1 cellular context compared by ENCODE assay signal in genomic region chr7:150404785-150405583, GRCh38.
A peak's percentile ranks its signal among the peaks of the same experiment; 100 is the strongest.
TF ChIP-seq lines count a peak whose summit lies in the region.

No MANE protein-coding gene starts in this region.

TF ChIP-seq in HEK293, 187 proteins besides CTCF, POLR2A, EP300 and RAD21 (continued from another document and continues in another):
- TF ChIP-seq, protein P1, sequence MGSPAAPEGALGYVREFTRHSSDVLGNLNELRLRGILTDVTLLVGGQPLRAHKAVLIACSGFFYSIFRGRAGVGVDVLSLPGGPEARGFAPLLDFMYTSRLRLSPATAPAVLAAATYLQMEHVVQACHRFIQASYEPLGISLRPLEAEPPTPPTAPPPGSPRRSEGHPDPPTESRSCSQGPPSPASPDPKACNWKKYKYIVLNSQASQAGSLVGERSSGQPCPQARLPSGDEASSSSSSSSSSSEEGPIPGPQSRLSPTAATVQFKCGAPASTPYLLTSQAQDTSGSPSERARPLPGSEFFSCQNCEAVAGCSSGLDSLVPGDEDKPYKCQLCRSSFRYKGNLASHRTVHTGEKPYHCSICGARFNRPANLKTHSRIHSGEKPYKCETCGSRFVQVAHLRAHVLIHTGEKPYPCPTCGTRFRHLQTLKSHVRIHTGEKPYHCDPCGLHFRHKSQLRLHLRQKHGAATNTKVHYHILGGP (tag by site-specific recombination; IDR thresholded peaks at IDR 0.05), result no peak
- TF ChIP-seq SCRT2 (tag by site-specific recombination; IDR thresholded peaks at IDR 0.05) (no peak), PRDM1 (tag by site-specific recombination; IDR thresholded peaks at IDR 0.05) (no peak), KLF1 (tag by site-specific recombination; IDR thresholded peaks at IDR 0.05) (peak; percentile 44; the same call in 1 of the 2 replicates), ZBTB26 (tag by site-specific recombination; optimal IDR thresholded peaks at IDR 0.05) (peak; percentile 87), ZNF214 (tag by site-specific recombination; IDR thresholded peaks at IDR 0.05; ENCODE audit: borderline replicate concordance) (no peak), ZNF623 (tag by site-specific recombination; IDR thresholded peaks at IDR 0.05) (no peak), ZNF747 (tag by site-specific recombination; IDR thresholded peaks at IDR 0.05) (no peak), EGR2 (tag by site-specific recombination; IDR thresholded peaks at IDR 0.05; ENCODE audit: low read depth) (peak; percentile 47; the same call in 1 of the 2 replicates), ZNF350 (tag by site-specific recombination; IDR thresholded peaks at IDR 0.05) (no peak), SETDB1 (IDR thresholded peaks at IDR 0.05; ENCODE audit: insufficient read length, low read length) (no peak), ZNF133 (tag by site-specific recombination; IDR thresholded peaks at IDR 0.05) (no peak), ZBTB10 (tag by site-specific recombination; IDR thresholded peaks at IDR 0.05) (no peak), PBX3 (CRISPR knock-in tag; IDR thresholded peaks at IDR 0.05) (no peak), ZNF132 (tag by site-specific recombination; IDR thresholded peaks at IDR 0.05; ENCODE audit: borderline replicate concordance) (no peak), ZNF121 (tag by site-specific recombination; IDR thresholded peaks at IDR 0.05) (no peak), ZBTB49 (tag by site-specific recombination; IDR thresholded peaks at IDR 0.05; ENCODE audit: low read depth) (no peak), ZNF366 (tag by site-specific recombination; conservative IDR thresholded peaks at IDR 0.05) (no peak), ZBTB7A (tag by site-specific recombination; IDR thresholded peaks at IDR 0.05; ENCODE audit: low read depth) (no peak), HOXA7 (CRISPR knock-in tag; IDR thresholded peaks at IDR 0.05; ENCODE audit: borderline replicate concordance) (no peak), ZFP3 (tag by site-specific recombination; IDR thresholded peaks at IDR 0.05; ENCODE audit: low read depth) (no peak), YY2 (tag by site-specific recombination; IDR thresholded peaks at IDR 0.05) (no peak), ZNF19 (tag by site-specific recombination; IDR thresholded peaks at IDR 0.05; ENCODE audit: low read depth) (no peak), ZNF433 (tag by site-specific recombination; IDR thresholded peaks at IDR 0.05; ENCODE audit: low read depth) (no peak), ZBTB48 (tag by site-specific recombination; IDR thresholded peaks at IDR 0.05) (no peak), GLIS1 (tag by site-specific recombination; IDR thresholded peaks at IDR 0.05) (peak; percentile 90), ZNF239 (tag by site-specific recombination; IDR thresholded peaks at IDR 0.05) (no peak), ZNF274 (IDR thresholded peaks at IDR 0.05; ENCODE audit: low read length) (no peak), ZNF274 (tag by site-specific recombination; IDR thresholded peaks at IDR 0.05; ENCODE audit: borderline replicate concordance) (no peak), ZNF324 (tag by site-specific recombination; IDR thresholded peaks at IDR 0.05) (0 out of 2 replicates have a peak, but pooled peaks have one; percentile 39), ZNF426 (tag by site-specific recombination; IDR thresholded peaks at IDR 0.05) (no peak), ZNF549 (tag by site-specific recombination; IDR thresholded peaks at IDR 0.05) (no peak), ZBTB1 (tag by site-specific recombination; IDR thresholded peaks at IDR 0.05) (no peak), KLF8 (tag by site-specific recombination; IDR thresholded peaks at IDR 0.05) (peak; percentile 80), ZNF266 (tag by site-specific recombination; IDR thresholded peaks at IDR 0.05; ENCODE audit: low read depth) (no peak), ZFP69B (tag by site-specific recombination; IDR thresholded peaks at IDR 0.05) (peak; percentile 48; the same call in 1 of the 2 replicates), ZNF398 (tag by site-specific recombination; IDR thresholded peaks at IDR 0.05) (no peak), ZNF548 (tag by site-specific recombination; IDR thresholded peaks at IDR 0.05) (no peak), ZNF248 (tag by site-specific recombination; IDR thresholded peaks at IDR 0.05) (no peak), ZIC2 (tag by site-specific recombination; IDR thresholded peaks at IDR 0.05) (peak; percentile 71), ZNF560 (tag by site-specific recombination; IDR thresholded peaks at IDR 0.05; ENCODE audit: borderline replicate concordance) (no peak), GLI2 (tag by site-specific recombination; IDR thresholded peaks at IDR 0.05; ENCODE audit: borderline replicate concordance, low read depth) (no peak), WT1 (tag by site-specific recombination; IDR thresholded peaks at IDR 0.05) (0 out of 2 replicates have a peak, but pooled peaks have one; percentile 25), ZNF514 (tag by site-specific recombination; IDR thresholded peaks at IDR 0.05) (no peak), KLF7 (tag by site-specific recombination; IDR thresholded peaks at IDR 0.05; ENCODE audit: borderline replicate concordance) (0 out of 2 replicates have a peak, but pooled peaks have one; percentile 41), ZNF600 (tag by site-specific recombination; IDR thresholded peaks at IDR 0.05) (no peak), KLF10 (tag by site-specific recombination; IDR thresholded peaks at IDR 0.05) (peak; percentile 83; the same call in 1 of the 2 replicates), IKZF3 (tag by site-specific recombination; IDR thresholded peaks at IDR 0.05) (no peak)
- TF ChIP-seq, protein P2, sequence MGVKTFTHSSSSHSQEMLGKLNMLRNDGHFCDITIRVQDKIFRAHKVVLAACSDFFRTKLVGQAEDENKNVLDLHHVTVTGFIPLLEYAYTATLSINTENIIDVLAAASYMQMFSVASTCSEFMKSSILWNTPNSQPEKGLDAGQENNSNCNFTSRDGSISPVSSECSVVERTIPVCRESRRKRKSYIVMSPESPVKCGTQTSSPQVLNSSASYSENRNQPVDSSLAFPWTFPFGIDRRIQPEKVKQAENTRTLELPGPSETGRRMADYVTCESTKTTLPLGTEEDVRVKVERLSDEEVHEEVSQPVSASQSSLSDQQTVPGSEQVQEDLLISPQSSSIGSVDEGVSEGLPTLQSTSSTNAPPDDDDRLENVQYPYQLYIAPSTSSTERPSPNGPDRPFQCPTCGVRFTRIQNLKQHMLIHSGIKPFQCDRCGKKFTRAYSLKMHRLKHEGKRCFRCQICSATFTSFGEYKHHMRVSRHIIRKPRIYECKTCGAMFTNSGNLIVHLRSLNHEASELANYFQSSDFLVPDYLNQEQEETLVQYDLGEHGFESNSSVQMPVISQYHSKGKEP (tag by site-specific recombination; IDR thresholded peaks at IDR 0.05), result peak; percentile 80
- TF ChIP-seq, protein P3, sequence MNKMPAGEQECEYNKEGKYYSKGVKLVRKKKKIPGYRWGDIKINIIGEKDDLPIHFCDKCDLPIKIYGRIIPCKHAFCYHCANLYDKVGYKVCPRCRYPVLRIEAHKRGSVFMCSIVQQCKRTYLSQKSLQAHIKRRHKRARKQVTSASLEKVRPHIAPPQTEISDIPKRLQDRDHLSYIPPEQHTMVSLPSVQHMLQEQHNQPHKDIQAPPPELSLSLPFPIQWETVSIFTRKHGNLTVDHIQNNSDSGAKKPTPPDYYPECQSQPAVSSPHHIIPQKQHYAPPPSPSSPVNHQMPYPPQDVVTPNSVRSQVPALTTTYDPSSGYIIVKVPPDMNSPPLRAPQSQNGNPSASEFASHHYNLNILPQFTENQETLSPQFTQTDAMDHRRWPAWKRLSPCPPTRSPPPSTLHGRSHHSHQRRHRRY (tag by site-specific recombination; IDR thresholded peaks at IDR 0.05), result no peak
- TF ChIP-seq, protein P4, sequence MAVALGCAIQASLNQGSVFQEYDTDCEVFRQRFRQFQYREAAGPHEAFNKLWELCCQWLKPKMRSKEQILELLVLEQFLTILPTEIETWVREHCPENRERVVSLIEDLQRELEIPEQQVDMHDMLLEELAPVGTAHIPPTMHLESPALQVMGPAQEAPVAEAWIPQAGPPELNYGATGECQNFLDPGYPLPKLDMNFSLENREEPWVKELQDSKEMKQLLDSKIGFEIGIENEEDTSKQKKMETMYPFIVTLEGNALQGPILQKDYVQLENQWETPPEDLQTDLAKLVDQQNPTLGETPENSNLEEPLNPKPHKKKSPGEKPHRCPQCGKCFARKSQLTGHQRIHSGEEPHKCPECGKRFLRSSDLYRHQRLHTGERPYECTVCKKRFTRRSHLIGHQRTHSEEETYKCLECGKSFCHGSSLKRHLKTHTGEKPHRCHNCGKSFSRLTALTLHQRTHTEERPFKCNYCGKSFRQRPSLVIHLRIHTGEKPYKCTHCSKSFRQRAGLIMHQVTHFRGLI (tag by site-specific recombination; IDR thresholded peaks at IDR 0.05), result no peak
- TF ChIP-seq, protein P5, sequence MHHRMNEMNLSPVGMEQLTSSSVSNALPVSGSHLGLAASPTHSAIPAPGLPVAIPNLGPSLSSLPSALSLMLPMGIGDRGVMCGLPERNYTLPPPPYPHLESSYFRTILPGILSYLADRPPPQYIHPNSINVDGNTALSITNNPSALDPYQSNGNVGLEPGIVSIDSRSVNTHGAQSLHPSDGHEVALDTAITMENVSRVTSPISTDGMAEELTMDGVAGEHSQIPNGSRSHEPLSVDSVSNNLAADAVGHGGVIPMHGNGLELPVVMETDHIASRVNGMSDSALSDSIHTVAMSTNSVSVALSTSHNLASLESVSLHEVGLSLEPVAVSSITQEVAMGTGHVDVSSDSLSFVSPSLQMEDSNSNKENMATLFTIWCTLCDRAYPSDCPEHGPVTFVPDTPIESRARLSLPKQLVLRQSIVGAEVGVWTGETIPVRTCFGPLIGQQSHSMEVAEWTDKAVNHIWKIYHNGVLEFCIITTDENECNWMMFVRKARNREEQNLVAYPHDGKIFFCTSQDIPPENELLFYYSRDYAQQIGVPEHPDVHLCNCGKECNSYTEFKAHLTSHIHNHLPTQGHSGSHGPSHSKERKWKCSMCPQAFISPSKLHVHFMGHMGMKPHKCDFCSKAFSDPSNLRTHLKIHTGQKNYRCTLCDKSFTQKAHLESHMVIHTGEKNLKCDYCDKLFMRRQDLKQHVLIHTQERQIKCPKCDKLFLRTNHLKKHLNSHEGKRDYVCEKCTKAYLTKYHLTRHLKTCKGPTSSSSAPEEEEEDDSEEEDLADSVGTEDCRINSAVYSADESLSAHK (tag by site-specific recombination; IDR thresholded peaks at IDR 0.05), result no peak
